13 cellular contexts compared by ENCODE assay signal in genomic region chr20:14824996-14825395, GRCh38.
DNase-seq lines count a peak whose midpoint lies in the region; TF ChIP-seq lines count a peak whose summit lies in the region.
"Had no signal": no experiment of that assay in that cellular context is flagged by ENCODE, and none has a peak within 500 bp of the region (broad histone marks: within the 10 kb centered on the region; RNA-seq: fewer than 3 reads in every experiment).

No MANE protein-coding gene starts in this region.

- no peaks in the 10 kb centered on the region for H3K27me3 ChIP-seq in HUES64 (ENCODE audit: insufficient read depth, low read length)
- no peaks in the 10 kb centered on the region for H3K27me3 ChIP-seq in neuron (ENCODE audit: insufficient read depth, low read length)
- no peaks in the 10 kb centered on the region for H3K27me3 ChIP-seq in brain microvascular endothelial cell (replicated peaks)

- H3K36me3 Mint-ChIP-seq in glutamatergic neuron (ENCODE audit: unreplicated experiment) = no peaks in the 10 kb centered on the region

- DNase-seq in G401 (ENCODE audit: low spot score) = peak; percentile 66
- no peak for DNase-seq in glutamatergic neuron
- DNase-seq in hypothalamus (lab: John Stamatoyannopoulos, UW) = no peak
- no peak for DNase-seq in GM10248 (ENCODE audit: extremely low spot score)
- DNase-seq in brain microvascular endothelial cell = no peak
- DNase-seq: CD4-positive, alpha-beta T cell; DMS79; GDM1; GM23248 had no signal

- H3K9me3 ChIP-seq in HUES64 (ENCODE audit: insufficient read depth, low read depth, low read length) (no peaks in the 10 kb centered on the region), neuron (ENCODE audit: low read length) (no peaks in the 10 kb centered on the region)
- H3K9me3 ChIP-seq: HAP-1 had no signal

- H3K27me3 Mint-ChIP-seq in glutamatergic neuron (ENCODE audit: unreplicated experiment) = no peaks in the 10 kb centered on the region
- H3K27me3 Mint-ChIP-seq: CD4-positive, alpha-beta T cell had no signal

- peaks cover 2% of the 10 kb centered on the region for H3K9me3 Mint-ChIP-seq in glutamatergic neuron (ENCODE audit: unreplicated experiment)
- H3K9me3 Mint-ChIP-seq: CD4-positive, alpha-beta T cell had no signal

- H3K4me1 ChIP-seq in HUES64 (ENCODE audit: insufficient read depth, low read length) (peaks cover 12% of the 10 kb centered on the region; the same call in 1 of the 2 replicates), neuron (ENCODE audit: insufficient read depth, low read length) (peaks cover 26% of the 10 kb centered on the region)
- H3K4me1 ChIP-seq: HAP-1 had no signal

- in situ Hi-C loops in G401 (cut with HindIII; ENCODE audit: low sequenced_read_pairs) (no loop called here), brain microvascular endothelial cell (cut with HindIII; ENCODE audit: low pct_ligation_motif_present, low sequenced_read_pairs) (no loop called here)

- CTCF ChIA-PET in GM10248 (lab: Yijun Ruan, JAX) = interaction anchor here (1.1 kb wide), 1 partner anchor 8 kb away, joined by 3 read pairs; no protein-coding TSS in a partner anchor

- 78% methylated on average over 4 of the region's 4 CpGs for WGBS in HUES64

- peak overlapping the region; percentile 20 for H2AFZ ChIP-seq in neuron (ENCODE audit: low read depth, low read length)
- H2AFZ ChIP-seq: GM23248 had no signal

- peak overlapping the region; percentile 15; the same call in 1 of the 2 replicates for H3K27ac ChIP-seq in HUES64 (ENCODE audit: low read depth, low read length)
- no peak overlapping the region for H3K27ac ChIP-seq in brain microvascular endothelial cell
- H3K27ac ChIP-seq: GM23248 had no signal

- no peak overlapping the region for H3K4me3 Mint-ChIP-seq in glutamatergic neuron (ENCODE audit: unreplicated experiment)
- H3K4me3 Mint-ChIP-seq: B cell; CD4-positive, alpha-beta T cell had no signal

- peaks cover 33% of the 10 kb centered on the region for H3K4me1 Mint-ChIP-seq in glutamatergic neuron (ENCODE audit: low read depth, unreplicated experiment)

- TF ChIP-seq CTCF in glutamatergic neuron (IDR thresholded peaks at IDR 0.05; ENCODE audit: partially characterized antibody, unreplicated experiment) (no peak), GM10248 (IDR thresholded peaks at IDR 0.05; ENCODE audit: control extremely low read depth, extremely low read depth, low read depth, missing control alignments) (no peak), brain microvascular endothelial cell (IDR thresholded peaks at IDR 0.05; ENCODE audit: low read depth, low read length, missing control alignments) (no peak)

- H3K4me3 ChIP-seq in HUES64 (ENCODE audit: low read length) = no peak overlapping the region
- no peak overlapping the region for H3K4me3 ChIP-seq in neuron (ENCODE audit: low read length)
- H3K4me3 ChIP-seq in brain microvascular endothelial cell (ENCODE audit: low read depth, low read length) = no peak overlapping the region
- H3K4me3 ChIP-seq: GM23248, HAP-1 had no signal

- peak overlapping the region; percentile 43 for H3K27ac Mint-ChIP-seq in glutamatergic neuron (ENCODE audit: unreplicated experiment)
- H3K27ac Mint-ChIP-seq: B cell; CD4-positive, alpha-beta T cell had no signal

- no peak overlapping the region for H3K9ac ChIP-seq in HUES64 (ENCODE audit: low read depth, low read length)
- H3K9ac ChIP-seq: GM23248 had no signal

- no peaks in the 10 kb centered on the region for H3K36me3 ChIP-seq in HUES64 (ENCODE audit: insufficient read depth, low read length)
- no peaks in the 10 kb centered on the region for H3K36me3 ChIP-seq in neuron (ENCODE audit: insufficient read depth, low read length)
- no peaks in the 10 kb centered on the region for H3K36me3 ChIP-seq in brain microvascular endothelial cell (replicated peaks)
- H3K36me3 ChIP-seq: HAP-1 had no signal

- POLR2A ChIA-PET in GM10248 (lab: Yijun Ruan, JAX) = no interaction called here
